8 cellular contexts compared by ENCODE assay signal in the genomic region with DNA sequence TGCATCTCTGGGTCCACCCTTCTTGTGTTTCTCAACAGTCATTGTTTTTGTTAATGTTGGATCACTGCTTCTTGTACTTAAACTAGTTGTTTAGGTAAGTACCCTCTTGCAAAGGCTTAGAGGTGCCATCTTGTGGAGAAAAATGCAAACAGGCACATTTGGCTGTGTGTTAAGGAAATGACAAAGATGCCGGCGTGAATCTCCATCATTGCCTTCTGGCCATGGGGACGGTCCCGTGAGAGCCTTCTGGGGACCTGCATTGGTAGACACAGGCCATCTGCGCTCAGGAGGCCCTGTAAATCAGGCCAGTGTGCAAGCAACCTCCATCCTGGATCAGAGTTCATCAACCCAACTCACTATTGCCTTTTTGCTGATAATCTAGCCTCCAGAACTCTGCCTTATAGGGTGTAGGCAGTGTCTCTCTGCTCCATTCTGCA.
A peak's percentile ranks its signal among the peaks of the same experiment; 100 is the strongest.
DNase-seq lines count a peak whose midpoint lies in the region; ATAC-seq and TF ChIP-seq lines count a peak whose summit lies in the region.

No MANE protein-coding gene starts in this region.

- H3K4me1 Mint-ChIP-seq in activated T-cell treated with anti-CD3 and anti-CD28 coated beads, Interleukin-2, amount 50 U/mL, for 24 hours (ENCODE audit: low read depth) = peaks cover 3% of the 10 kb centered on the region

- peaks cover 22% of the 10 kb centered on the region for H3K27me3 Mint-ChIP-seq in activated T-cell treated with anti-CD3 and anti-CD28 coated beads, Interleukin-2, amount 50 U/mL, for 24 hours

- H3K9me3 Mint-ChIP-seq in activated T-cell treated with anti-CD3 and anti-CD28 coated beads, Interleukin-2, amount 50 U/mL, for 24 hours = no peaks in the 10 kb centered on the region

- no peaks in the 10 kb centered on the region for H3K27me3 ChIP-seq in gastroesophageal sphincter

- no peak for TF ChIP-seq POLR2A in gastroesophageal sphincter (IDR thresholded peaks at IDR 0.05)

- peak; percentile 79 for ATAC-seq in SK-N-SH treated with all-trans-retinoic acid at 6 μM for 48 hours
- peak; percentile 26 for ATAC-seq in gastroesophageal sphincter
- no peak for ATAC-seq in HG03025 (IDR thresholded peaks at IDR 0.05; ENCODE audit: low FRiP score, unreplicated experiment)

- H3K4me1 ChIP-seq in gastroesophageal sphincter = peaks cover 3 to 41% (median 14%) of the 10 kb centered on the region in 3 donors

- no peak overlapping the region for H3K27ac ChIP-seq in gastroesophageal sphincter

- no peaks in the 10 kb centered on the region for H3K36me3 ChIP-seq in gastroesophageal sphincter

- no peak for TF ChIP-seq EP300 in gastroesophageal sphincter (IDR thresholded peaks at IDR 0.05)

- no peaks in the 10 kb centered on the region for H3K9me3 ChIP-seq in gastroesophageal sphincter

- no peak overlapping the region for H3K4me3 Mint-ChIP-seq in activated T-cell treated with anti-CD3 and anti-CD28 coated beads, Interleukin-2, amount 50 U/mL, for 24 hours

- in situ Hi-C loops in KBM-7 (cut with MboI; ENCODE audit: low pct_unique_long_range_greater_than_20kb, low sequenced_read_pairs) = no loop called here

- no peak overlapping the region for H3K27ac Mint-ChIP-seq in activated T-cell treated with anti-CD3 and anti-CD28 coated beads, Interleukin-2, amount 50 U/mL, for 24 hours

- DNase-seq in Daoy (ENCODE audit: low read depth) = peak; percentile 48
- peak; percentile 32 for DNase-seq in KBM-7
- peak; percentile 43 for DNase-seq in retina
- DNase-seq in activated T-cell treated with anti-CD3 and anti-CD28 coated beads, Interleukin-2, amount 50 U/mL, for 24 hours = no peak
- DNase-seq in KG1 (lab: John Stamatoyannopoulos, UW) = no peak

- H3K4me3 ChIP-seq in gastroesophageal sphincter = no peak overlapping the region

- 58 to 70% methylated on average over 2 to 3 of the region's 5 CpGs for WGBS in gastroesophageal sphincter (ENCODE audit: low coverage in 1 of 2), 2 donors

- H3K36me3 Mint-ChIP-seq in activated T-cell treated with anti-CD3 and anti-CD28 coated beads, Interleukin-2, amount 50 U/mL, for 24 hours (ENCODE audit: low read depth) = no peaks in the 10 kb centered on the region

- TF ChIP-seq CTCF in gastroesophageal sphincter (IDR thresholded peaks at IDR 0.05) = peak; percentile 35 to 64 (median 62)

TF ChIP-seq in SK-N-SH treated with all-trans-retinoic acid at 6 μM for 48 hours, 23 proteins besides CTCF, POLR2A, EP300 and RAD21:
- TF ChIP-seq RARB (CRISPR knock-in tag; IDR thresholded peaks at IDR 0.05) = no peak
TF ChIP-seq in SK-N-SH treated with all-trans-retinoic acid at 6 μM for 48 hours: peak in this region for 0.

Comparison
In these comparisons a context has a peak if more than half of its experiments do, and no peak if none do; other contexts are left out.
1. DNase-seq: peak in Daoy (single experiment), KBM-7 (single experiment) and retina (single experiment); none in activated T-cell treated with anti-CD3 and anti-CD28 coated beads, Interleukin-2, amount 50 U/mL, for 24 hours (single experiment) and KG1 (single experiment).